Comparison of ENCODE assay signal across 8 cellular contexts in genomic region chr7:37921876-37922275, GRCh38. TPM values are rescaled to one million over a fixed set of nuclear protein-coding genes. Genes with fewer than 3 reads are reported as not detected.
A peak's percentile ranks its signal among the peaks of the same experiment; 100 is the strongest.
DNase-seq lines count a peak whose midpoint lies in the region; ATAC-seq and TF ChIP-seq lines count a peak whose summit lies in the region.

No MANE protein-coding gene starts in this region.

- H3K4me2 ChIP-seq in MM.1S (ENCODE audit: low read depth, low read length), result peak overlapping the region; percentile 84

- H3F3A ChIP-seq in MM.1S (ENCODE audit: insufficient read depth, low read length), result peaks cover 15% of the 10 kb centered on the region; the same call in 1 of the 2 replicates

- 0 out of 2 replicates have a peak, but pooled peaks cover 5% of the 10 kb centered on the region for H3K36me3 ChIP-seq in MM.1S (replicated peaks; ENCODE audit: insufficient read depth, low read length)
- no peaks in the 10 kb centered on the region for H3K36me3 ChIP-seq in neuron (ENCODE audit: insufficient read depth, low read length)

- ATAC-seq in CD4-positive, alpha-beta T cell (ENCODE audit: poor library complexity), result no peak
- ATAC-seq in HG03354 (IDR thresholded peaks at IDR 0.05; ENCODE audit: poor library complexity, severe bottlenecking, unreplicated experiment), result no peak
- no peak for ATAC-seq in GM21367 (IDR thresholded peaks at IDR 0.05; ENCODE audit: unreplicated experiment)

- peaks cover 58% of the 10 kb centered on the region for H3K27me3 Mint-ChIP-seq in CD4-positive, alpha-beta T cell
- H3K27me3 Mint-ChIP-seq in MCF 10A (ENCODE audit: insufficient read depth, unreplicated experiment), result peaks cover 40% of the 10 kb centered on the region

- TF ChIP-seq CTCF in CD4-positive, alpha-beta T cell (IDR thresholded peaks at IDR 0.05), result no peak
- TF ChIP-seq CTCF in MM.1S (IDR thresholded peaks at IDR 0.05; ENCODE audit: low read length), result no peak
- TF ChIP-seq CTCF in epithelial cell of proximal tubule (conservative IDR thresholded peaks at IDR 0.05; ENCODE audit: low read depth, low read length), result no peak
- TF ChIP-seq CTCF in MCF 10A (IDR thresholded peaks at IDR 0.05; ENCODE audit: unreplicated experiment), result no peak

- no peaks in the 10 kb centered on the region for H4K20me1 ChIP-seq in MM.1S (ENCODE audit: insufficient read depth, low read length)

- H3K9me2 ChIP-seq in MM.1S (replicated peaks; ENCODE audit: insufficient read depth, low read length), result no peaks in the 10 kb centered on the region

- no peak overlapping the region for H3K27ac Mint-ChIP-seq in CD4-positive, alpha-beta T cell
- H3K27ac Mint-ChIP-seq in MCF 10A (ENCODE audit: low read depth, unreplicated experiment), result no peak overlapping the region

- H3K27ac ChIP-seq in CD4-positive, alpha-beta T cell (ENCODE audit: low read depth, low read length), result no peak overlapping the region
- H3K27ac ChIP-seq in MM.1S (ENCODE audit: low read length), result no peak overlapping the region

- no TSS peak for BruUV-seq in MCF 10A (replicated peaks; lab: Mats Ljungman, UMichigan)

- H3K4me1 Mint-ChIP-seq in CD4-positive, alpha-beta T cell (ENCODE audit: low read depth), result peaks cover 15% of the 10 kb centered on the region
- no peaks in the 10 kb centered on the region for H3K4me1 Mint-ChIP-seq in MCF 10A (ENCODE audit: insufficient read depth, unreplicated experiment)

- no peak overlapping the region for H2AFZ ChIP-seq in MM.1S (ENCODE audit: low read length)
- no peak overlapping the region for H2AFZ ChIP-seq in neuron (ENCODE audit: low read depth, low read length)

- CTCF ChIA-PET in CD4-positive, alpha-beta T cell (lab: Charles Lee), result no interaction called here
- CTCF ChIA-PET in MCF 10A (lab: Yijun Ruan, JAX), result interaction anchor here (0.6 to 0.7 kb wide), 2 partner anchors 149 to 682 kb away, joined by 3 read pairs; no protein-coding TSS in a partner anchor

- POLR2A ChIA-PET in CD4-positive, alpha-beta T cell (lab: Charles Lee), result no interaction called here
- POLR2A ChIA-PET in MCF 10A (lab: Yijun Ruan, JAX), result no interaction called here

- H3K4me1 ChIP-seq in MM.1S (ENCODE audit: low read length), result peaks cover 10% of the 10 kb centered on the region
- H3K4me1 ChIP-seq in neuron (ENCODE audit: insufficient read depth, low read length), result peaks cover 4% of the 10 kb centered on the region

- no peaks in the 10 kb centered on the region for H3K9me3 ChIP-seq in CD4-positive, alpha-beta T cell (ENCODE audit: control insufficient read depth, low read length)
- no peaks in the 10 kb centered on the region for H3K9me3 ChIP-seq in MM.1S (replicated peaks; ENCODE audit: insufficient read depth, low read length)
- no peaks in the 10 kb centered on the region for H3K9me3 ChIP-seq in neuron (ENCODE audit: low read length)

- H3K9me3 Mint-ChIP-seq in CD4-positive, alpha-beta T cell, result peaks cover 4% of the 10 kb centered on the region
- peaks cover 7% of the 10 kb centered on the region for H3K9me3 Mint-ChIP-seq in MCF 10A (ENCODE audit: unreplicated experiment)

- peaks cover 53% of the 10 kb centered on the region for H3K79me2 ChIP-seq in MM.1S (ENCODE audit: low read length)

- DNase-seq in CD4-positive, alpha-beta T cell, result no peak
- no peak for DNase-seq in MM.1S
- DNase-seq in epithelial cell of proximal tubule (ENCODE audit: low read depth), result no peak
- no peak for DNase-seq in MCF 10A (ENCODE audit: unreplicated experiment)
- no peak for DNase-seq in NCI-H1105 treated with DMSO at 0.1 percent for 48 hours (lab: John Stamatoyannopoulos, UW)

- H3K27me3 ChIP-seq in CD4-positive, alpha-beta T cell (ENCODE audit: control insufficient read depth, insufficient read depth, low read length), result peaks cover 48% of the 10 kb centered on the region
- H3K27me3 ChIP-seq in MM.1S (replicated peaks; ENCODE audit: insufficient read depth, low read length), result no peaks in the 10 kb centered on the region
- peaks cover 22% of the 10 kb centered on the region for H3K27me3 ChIP-seq in neuron (ENCODE audit: insufficient read depth, low read length)

- H3K4me3 ChIP-seq in MM.1S (ENCODE audit: low read length), result peak overlapping the region; percentile 73
- peak overlapping the region; percentile 84 for H3K4me3 ChIP-seq in epithelial cell of proximal tubule (ENCODE audit: low read depth, low read length)
- H3K4me3 ChIP-seq in neuron (ENCODE audit: low read length), result peak overlapping the region; percentile 51

- intact Hi-C loops in CD4-positive, alpha-beta T cell (cut with DNase I, micrococcal nuclease), result no loop called here
- intact Hi-C loops in MCF 10A (cut with micrococcal nuclease), result no loop called here

- peak overlapping the region; percentile 80; the same call in 1 of the 2 replicates for H3K9ac ChIP-seq in MM.1S (ENCODE audit: low read length)

- no peaks in the 10 kb centered on the region for H3K36me3 Mint-ChIP-seq in CD4-positive, alpha-beta T cell (ENCODE audit: low read depth)
- H3K36me3 Mint-ChIP-seq in MCF 10A (ENCODE audit: insufficient read depth, unreplicated experiment), result no peaks in the 10 kb centered on the region

- H3K4me3 Mint-ChIP-seq in CD4-positive, alpha-beta T cell, result peak overlapping the region; percentile 40
- no peak overlapping the region for H3K4me3 Mint-ChIP-seq in MCF 10A (ENCODE audit: unreplicated experiment)

RNA-seq across cellular contexts. Expression of gene EPDR1, which starts 1.4 kb away (rescaled TPM):
- not detected for total RNA-seq in CD4-positive, alpha-beta T cell
- 33.6 and 39.3 TPM in 2 replicates for total RNA-seq in epithelial cell of proximal tubule
- total RNA-seq in MCF 10A (2022), result not detected in 2 replicates

RNA-seq across cellular contexts. Expression of gene SFRP4, which starts 5.3 kb away (rescaled TPM):
- not detected for total RNA-seq in CD4-positive, alpha-beta T cell
- total RNA-seq in epithelial cell of proximal tubule (0.06 TPM in 1 of 2 replicates, not detected in the other), MCF 10A (2022) (not detected in 2 replicates)

Comparison
In these comparisons a context has a peak if more than half of its experiments do, and no peak if none do; other contexts are left out.
1. RNA of gene EPDR1, which starts 1.4 kb away (total RNA-seq): 33.6 to 39.3 TPM in epithelial cell of proximal tubule; not detected in CD4-positive, alpha-beta T cell and not detected in MCF 10A; every median in the first group is over 10 times any median in the second.
2. Peak in every context shown above with its lines, with median percentiles within 50 percentile points of each other: H3K4me3 ChIP-seq.